8 cellular contexts compared by ENCODE assay signal in the genomic region with DNA sequence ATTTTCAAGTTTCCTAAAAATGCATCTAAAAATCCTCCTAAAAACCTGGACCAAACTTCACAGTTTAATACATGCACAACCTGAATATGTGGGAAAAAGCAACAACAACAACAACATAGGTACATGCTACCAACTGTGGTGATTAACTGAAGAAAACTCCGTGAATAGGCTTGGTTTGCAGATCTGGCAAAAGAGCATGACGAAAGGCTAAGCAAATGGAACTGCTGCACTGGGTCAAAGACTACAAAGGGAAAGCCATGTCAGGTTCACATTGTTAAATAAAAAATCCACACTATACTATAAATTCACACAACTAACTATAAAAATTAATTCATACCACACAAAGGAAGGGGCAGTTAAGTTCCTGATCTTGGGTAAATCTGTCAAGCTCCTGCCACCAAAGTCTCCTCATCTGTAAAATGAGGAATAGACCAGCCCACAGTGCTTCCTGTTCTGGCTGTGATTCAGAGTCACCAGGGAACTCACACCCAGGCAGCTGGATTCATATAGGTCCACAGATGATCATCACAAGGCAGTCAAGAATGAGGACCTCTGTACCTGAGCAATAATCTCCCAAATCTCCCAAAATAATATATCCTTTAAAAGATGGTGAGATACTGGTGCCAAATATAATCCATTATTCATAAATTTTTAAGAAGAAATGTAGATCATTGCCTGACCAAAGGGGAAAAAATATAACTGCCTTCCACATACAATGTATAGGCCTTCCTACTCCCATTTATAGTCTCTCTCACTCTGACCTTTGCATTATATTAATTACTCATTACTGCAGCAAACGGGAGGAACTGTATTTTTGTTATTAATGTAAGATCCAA. TPM values are rescaled to one million over a fixed set of nuclear protein-coding genes. Genes with fewer than 3 reads are reported as not detected.
DNase-seq lines count a peak whose midpoint lies in the region; ATAC-seq, FAIRE-seq and TF ChIP-seq lines count a peak whose summit lies in the region.

No MANE protein-coding gene starts in this region.

- H2AFZ ChIP-seq in PC-3 (ENCODE audit: low read length) = no peak overlapping the region

- H3K36me3 ChIP-seq in PC-3 (ENCODE audit: low read depth, low read length) (peaks cover 9% of the 10 kb centered on the region; the same call in 1 of the 2 replicates), esophagus muscularis mucosa (no peaks in the 10 kb centered on the region), psoas muscle (ENCODE audit: insufficient read depth in 1 of 2, low read depth in 1 of 2) (no peaks in the 10 kb centered on the region)

- DNase-seq in PC-3 (peak; percentile 72), esophagus muscularis mucosa (ENCODE audit: extremely low spot score) (no peak), psoas muscle (no peak), hepatic stellate cell (ENCODE audit: low spot score) (no peak), H54 (ENCODE audit: insufficient read length, low spot score) (no peak), D341Med (ENCODE audit: low spot score) (no peak)

- peaks cover 100% of the 10 kb centered on the region for H3K79me2 ChIP-seq in PC-3 (ENCODE audit: low read length)

- no TSS peak for BruUV-seq in PC-3 (replicated peaks; lab: Mats Ljungman, UMichigan)

- H4K20me1 ChIP-seq in PC-3 (ENCODE audit: low read length) = peaks cover 77% of the 10 kb centered on the region

- peak overlapping the region; percentile 45; the same call in 1 of the 2 replicates for H3K4me3 ChIP-seq in PC-3 (ENCODE audit: low read length)
- no peak overlapping the region for H3K4me3 ChIP-seq in esophagus muscularis mucosa
- peak overlapping the region; percentile 4 for H3K4me3 ChIP-seq in psoas muscle

- POLR2A ChIA-PET in PC-3 (lab: Charles Lee; ENCODE audit: unreplicated experiment) = no interaction called here

- intact Hi-C loops in PC-3 (cut with micrococcal nuclease) (no loop called here), esophagus muscularis mucosa (cut with DNase I) (no loop called here), psoas muscle (cut with DNase I) (no loop called here)

- CTCF ChIA-PET in PC-3 (lab: Charles Lee) = interaction anchor here (0.6 kb wide), 1 partner anchor 59 kb away, joined by 3 read pairs; no protein-coding TSS in a partner anchor

- ATAC-seq in GM21423 (IDR thresholded peaks at IDR 0.05; ENCODE audit: unreplicated experiment) (peak; percentile 55), PC-3 (peak; percentile 40), psoas muscle (peak in 1 of 4 donors; percentile 36), GM19035 (IDR thresholded peaks at IDR 0.05; ENCODE audit: unreplicated experiment) (no peak)

- no peak for TF ChIP-seq CTCF in PC-3 (conservative IDR thresholded peaks at IDR 0.05; ENCODE audit: low read depth, low read length)
- TF ChIP-seq CTCF in esophagus muscularis mucosa (IDR thresholded peaks at IDR 0.05) = no peak
- TF ChIP-seq CTCF in psoas muscle (IDR thresholded peaks at IDR 0.05) = no peak

- peak overlapping the region; percentile 92 for H3K27ac ChIP-seq in PC-3 (ENCODE audit: low read length)
- H3K27ac ChIP-seq in esophagus muscularis mucosa (replicated peaks in 1 of 4) = peak overlapping the region; percentile 81 to 100 (median 99)
- H3K27ac ChIP-seq in psoas muscle = peak overlapping the region; percentile 84

- H3F3A ChIP-seq in PC-3 (ENCODE audit: low read length, unreplicated experiment) = peaks cover 31% of the 10 kb centered on the region

- H3K4me1 ChIP-seq in PC-3 (ENCODE audit: insufficient read depth, low read length) (peaks cover 79% of the 10 kb centered on the region), esophagus muscularis mucosa (peaks cover 62 to 99% (median 96%) of the 10 kb centered on the region in 4 donors), psoas muscle (peaks cover 98% of the 10 kb centered on the region)

- no peak for TF ChIP-seq POLR2A in esophagus muscularis mucosa (IDR thresholded peaks at IDR 0.05; ENCODE audit: low read depth)
- TF ChIP-seq POLR2A in H54 (IDR thresholded peaks at IDR 0.05; ENCODE audit: low read depth, low read length) = no peak

- WGBS in esophagus muscularis mucosa = 29% methylated on average over 3 of the region's 3 CpGs
- WGBS in psoas muscle, 3 donors = 42 to 80% (median 44%) methylated on average over 3 of the region's 3 CpGs

- peak overlapping the region; percentile 51 for H3K9ac ChIP-seq in PC-3 (ENCODE audit: low read length)

- H3K27me3 ChIP-seq in PC-3 (ENCODE audit: low read length) (no peaks in the 10 kb centered on the region), esophagus muscularis mucosa (no peaks in the 10 kb centered on the region), psoas muscle (ENCODE audit: insufficient read depth in 3 of 3, low read length in 2 of 3) (no peaks in the 10 kb centered on the region)

- no peak for TF ChIP-seq EP300 in esophagus muscularis mucosa (IDR thresholded peaks at IDR 0.05)

- FAIRE-seq in H54 (lab: Jason Lieb, UNC) = no peak

- peak overlapping the region; percentile 71 for H3K4me2 ChIP-seq in PC-3 (ENCODE audit: low read length)

- H3K9me2 ChIP-seq in PC-3 (replicated peaks; ENCODE audit: low read length) = no peaks in the 10 kb centered on the region

- H3K9me3 ChIP-seq in PC-3 (ENCODE audit: low read length) (no peaks in the 10 kb centered on the region), esophagus muscularis mucosa (no peaks in the 10 kb centered on the region), psoas muscle (no peaks in the 10 kb centered on the region)

RNA-seq across cellular contexts. Expression of a gene that starts 7.0 kb away (rescaled TPM):
- total RNA-seq in PC-3 (2014; rRNA removed) (159 and 179 TPM in 2 replicates), esophagus muscularis mucosa (100 to 1,000 TPM; 221 to 441 (median 315) TPM), psoas muscle (10 to 100 TPM; 32.4 to 67.1 (median 59.2) TPM)
- polyA plus RNA-seq in psoas muscle = 10 to 100 TPM; 16.9 to 40.5 (median 19.4) TPM

Comparison
In these comparisons a context has a peak if more than half of its experiments do, and no peak if none do; other contexts are left out.
1. H3K4me3 ChIP-seq: peak in PC-3 (single experiment) and psoas muscle (single experiment); none in esophagus muscularis mucosa (0 of 4).
2. Peak in every context shown above with its lines, with median percentiles within 50 percentile points of each other: H3K27ac ChIP-seq.